ENCODE assay signal across 8 cellular contexts in genomic region chr17:77425791-77426641, GRCh38.
DNase-seq lines count a peak whose midpoint lies in the region; ATAC-seq and TF ChIP-seq lines count a peak whose summit lies in the region.

No MANE protein-coding gene starts in this region.

- peak; percentile 34 to 72 for DNase-seq in stimulated activated CD4-positive, alpha-beta T cell treated with anti-CD3 and anti-CD28 coated beads, Interleukin-1b, Interleukin-23, amount 100 ng/mL, for 4 hours (ENCODE audit: low read depth in 2 of 2)
- no peak for DNase-seq in stimulated activated CD4-positive, alpha-beta T cell treated with anti-CD3 and anti-CD28 coated beads, Interleukin-1b, Interleukin-23, amount 100 ng/mL, for 48 hours
- DNase-seq in adipocyte (ENCODE audit: low read depth) = no peak
- no peak for DNase-seq in Kasumi-1 (lab: John Stamatoyannopoulos, UW)
- no peak for DNase-seq in mucosa of descending colon

- no peaks in the 10 kb centered on the region for H3K36me3 ChIP-seq in adipocyte (ENCODE audit: control insufficient read depth, insufficient read depth, low read length, severe bottlenecking)
- no peaks in the 10 kb centered on the region for H3K36me3 ChIP-seq in iPS-20b (ENCODE audit: insufficient read depth, low read depth, low read length)
- no peaks in the 10 kb centered on the region for H3K36me3 ChIP-seq in mucosa of descending colon (ENCODE audit: low read depth)

- ATAC-seq in GM19467 (IDR thresholded peaks at IDR 0.05; ENCODE audit: unreplicated experiment) (no peak), mucosa of descending colon (no peak)

- H3K27ac ChIP-seq in iPS-20b (ENCODE audit: low read length) = no peak overlapping the region

- H3K4me3 Mint-ChIP-seq in stimulated activated naive CD8-positive, alpha-beta T cell treated with anti-CD3 and anti-CD28 coated beads, Interleukin-15, Interleukin-2, amounts not matched to agents 100 ng/mL and 50 ng/mL, for 24 hours = peak overlapping the region; percentile 32

- H3K27ac Mint-ChIP-seq in stimulated activated naive CD8-positive, alpha-beta T cell treated with anti-CD3 and anti-CD28 coated beads, Interleukin-15, Interleukin-2, amounts not matched to agents 100 ng/mL and 50 ng/mL, for 24 hours = peak overlapping the region; percentile 49

- no peaks in the 10 kb centered on the region for H3K27me3 Mint-ChIP-seq in stimulated activated naive CD8-positive, alpha-beta T cell treated with anti-CD3 and anti-CD28 coated beads, Interleukin-15, Interleukin-2, amounts not matched to agents 100 ng/mL and 50 ng/mL, for 24 hours

- peaks cover 94% of the 10 kb centered on the region for H3K4me1 ChIP-seq in adipocyte (ENCODE audit: control insufficient read depth, insufficient read depth, low read length)
- peaks cover 18% of the 10 kb centered on the region; the same call in 1 of the 2 replicates for H3K4me1 ChIP-seq in iPS-20b (ENCODE audit: insufficient read depth, low read length)
- peaks cover 43% of the 10 kb centered on the region for H3K4me1 ChIP-seq in mucosa of descending colon (ENCODE audit: low read depth)

- peaks cover 77% of the 10 kb centered on the region for H3K4me1 Mint-ChIP-seq in stimulated activated naive CD8-positive, alpha-beta T cell treated with anti-CD3 and anti-CD28 coated beads, Interleukin-15, Interleukin-2, amounts not matched to agents 100 ng/mL and 50 ng/mL, for 24 hours (ENCODE audit: low read depth)

- TF ChIP-seq CTCF in mucosa of descending colon (IDR thresholded peaks at IDR 0.05) = no peak

- H3K36me3 Mint-ChIP-seq in stimulated activated naive CD8-positive, alpha-beta T cell treated with anti-CD3 and anti-CD28 coated beads, Interleukin-15, Interleukin-2, amounts not matched to agents 100 ng/mL and 50 ng/mL, for 24 hours (ENCODE audit: low read depth) = no peaks in the 10 kb centered on the region

- H3K9me3 ChIP-seq in adipocyte (ENCODE audit: control insufficient read depth, low read length) (no peaks in the 10 kb centered on the region), iPS-20b (ENCODE audit: insufficient read depth, low read depth, low read length) (no peaks in the 10 kb centered on the region), mucosa of descending colon (no peaks in the 10 kb centered on the region)

- no peaks in the 10 kb centered on the region for H3K27me3 ChIP-seq in adipocyte (replicated peaks; ENCODE audit: control insufficient read depth, insufficient read depth, low read length)
- H3K27me3 ChIP-seq in iPS-20b (ENCODE audit: insufficient read depth, low read length) = no peaks in the 10 kb centered on the region

- no peaks in the 10 kb centered on the region for H3K9me3 Mint-ChIP-seq in stimulated activated naive CD8-positive, alpha-beta T cell treated with anti-CD3 and anti-CD28 coated beads, Interleukin-15, Interleukin-2, amounts not matched to agents 100 ng/mL and 50 ng/mL, for 24 hours

- H3K9ac ChIP-seq in adipocyte (ENCODE audit: low read length) = peak overlapping the region; percentile 73
- peak overlapping the region; percentile 32 for H3K9ac ChIP-seq in iPS-20b (ENCODE audit: low read depth, low read length)

- peak overlapping the region; percentile 44 for H3K4me3 ChIP-seq in adipocyte (ENCODE audit: low read length)
- no peak overlapping the region for H3K4me3 ChIP-seq in iPS-20b (ENCODE audit: low read length)
- no peak overlapping the region for H3K4me3 ChIP-seq in mucosa of descending colon

- intact Hi-C loops in mucosa of descending colon (cut with DNase I, micrococcal nuclease) = loop anchor here in 1 of 2 donors (5.0 kb wide), 1 partner anchor 66 kb away; no protein-coding TSS in a partner anchor

Comparison
In these comparisons a context has a peak if more than half of its experiments do, and no peak if none do; other contexts are left out.
1. DNase-seq: peak in stimulated activated CD4-positive, alpha-beta T cell treated with anti-CD3 and anti-CD28 coated beads, Interleukin-1b, Interleukin-23, amount 100 ng/mL, for 4 hours (2 of 2); none in stimulated activated CD4-positive, alpha-beta T cell treated with anti-CD3 and anti-CD28 coated beads, Interleukin-1b, Interleukin-23, amount 100 ng/mL, for 48 hours (single experiment), adipocyte (single experiment), Kasumi-1 (0 of 2) and mucosa of descending colon (0 of 3).